Comparison of ENCODE assay signal across 18 cellular contexts in the genomic region with DNA sequence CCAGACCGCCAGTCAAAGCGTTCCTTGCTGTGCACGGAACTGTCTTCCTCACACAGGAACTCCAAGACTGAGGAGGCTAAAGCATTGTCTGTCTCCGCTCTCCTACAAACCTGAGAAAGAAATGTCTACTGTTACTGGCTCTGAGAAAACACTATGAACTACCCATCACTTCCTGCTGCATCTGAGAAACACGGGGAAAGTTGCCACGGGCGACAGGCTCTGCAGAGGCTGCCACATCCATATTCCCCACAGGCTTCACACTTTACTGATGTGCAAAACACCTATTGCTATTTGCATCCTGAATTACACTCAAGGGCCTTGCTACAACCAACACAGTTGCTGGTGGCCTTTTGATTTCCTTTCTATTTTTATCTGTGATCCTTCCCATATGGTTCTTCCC. TPM values are rescaled to one million over a fixed set of nuclear protein-coding genes. Genes with fewer than 3 reads are reported as not detected.
DNase-seq lines count a peak whose midpoint lies in the region; ATAC-seq, FAIRE-seq and TF ChIP-seq lines count a peak whose summit lies in the region.
"Had no signal": no experiment of that assay in that cellular context is flagged by ENCODE, and none has a peak within 500 bp of the region (broad histone marks: within the 10 kb centered on the region; RNA-seq: fewer than 3 reads in every experiment).

No MANE protein-coding gene starts in this region.

- H3K27ac Mint-ChIP-seq in stimulated activated effector memory CD8-positive, alpha-beta T cell treated with anti-CD3 and anti-CD28 coated beads, Interleukin-12 subunit alpha, Interleukin-12 subunit beta, amount 100 ng/mL, for 72 hours, result peak overlapping the region; percentile 12
- H3K27ac Mint-ChIP-seq in stimulated activated naive B cell treated with anti-CD40 and anti-IgM and Interleukin-4, amounts not matched to agents 10 μg/mL and 1 μg/mL and 100 μg/mL, for 72 hours, result no peak overlapping the region
- H3K27ac Mint-ChIP-seq: IgD-negative memory B cell, progenitor cell of endocrine pancreas had no signal

- peaks cover 10% of the 10 kb centered on the region for H3K36me3 Mint-ChIP-seq in stimulated activated effector memory CD8-positive, alpha-beta T cell treated with anti-CD3 and anti-CD28 coated beads, Interleukin-12 subunit alpha, Interleukin-12 subunit beta, amount 100 ng/mL, for 72 hours
- H3K36me3 Mint-ChIP-seq in stimulated activated naive B cell treated with anti-CD40 and anti-IgM and Interleukin-4, amounts not matched to agents 10 μg/mL and 1 μg/mL and 100 μg/mL, for 72 hours, result no peaks in the 10 kb centered on the region
- H3K36me3 Mint-ChIP-seq: IgD-negative memory B cell had no signal

- H3K4me1 Mint-ChIP-seq in stimulated activated effector memory CD8-positive, alpha-beta T cell treated with anti-CD3 and anti-CD28 coated beads, Interleukin-12 subunit alpha, Interleukin-12 subunit beta, amount 100 ng/mL, for 72 hours, result peaks cover 51% of the 10 kb centered on the region
- H3K4me1 Mint-ChIP-seq in stimulated activated naive B cell treated with anti-CD40 and anti-IgM and Interleukin-4, amounts not matched to agents 10 μg/mL and 1 μg/mL and 100 μg/mL, for 72 hours, result no peaks in the 10 kb centered on the region

- H3K36me3 ChIP-seq in RWPE2 (ENCODE audit: low read depth) (no peaks in the 10 kb centered on the region), gastroesophageal sphincter (no peaks in the 10 kb centered on the region)

- H3K27me3 ChIP-seq in RWPE2 (ENCODE audit: insufficient read depth, poor library complexity, severe bottlenecking), result no peaks in the 10 kb centered on the region
- no peaks in the 10 kb centered on the region for H3K27me3 ChIP-seq in gastroesophageal sphincter

- H3K4me1 ChIP-seq in RWPE2 (ENCODE audit: insufficient read depth, poor library complexity, severe bottlenecking), result peaks cover 42% of the 10 kb centered on the region
- H3K4me1 ChIP-seq in gastroesophageal sphincter, result peaks cover 15 to 86% (median 33%) of the 10 kb centered on the region in 3 donors

- no peak for FAIRE-seq in HTR-8/SVneo (lab: Jason Lieb, UNC)

- WGBS in gastroesophageal sphincter (ENCODE audit: low coverage in 1 of 2), 2 donors, result 47 to 94% methylated on average over 3 to 4 of the region's 7 CpGs

- H3K27me3 Mint-ChIP-seq in stimulated activated naive B cell treated with anti-CD40 and anti-IgM and Interleukin-4, amounts not matched to agents 10 μg/mL and 1 μg/mL and 100 μg/mL, for 72 hours, result peaks cover 29 to 34% of the 10 kb centered on the region in 2 donors
- H3K27me3 Mint-ChIP-seq: progenitor cell of endocrine pancreas had no signal

- H3K4me3 Mint-ChIP-seq in stimulated activated effector memory CD8-positive, alpha-beta T cell treated with anti-CD3 and anti-CD28 coated beads, Interleukin-12 subunit alpha, Interleukin-12 subunit beta, amount 100 ng/mL, for 72 hours, result no peak overlapping the region
- H3K4me3 Mint-ChIP-seq in stimulated activated naive B cell treated with anti-CD40 and anti-IgM and Interleukin-4, amounts not matched to agents 10 μg/mL and 1 μg/mL and 100 μg/mL, for 72 hours, result no peak overlapping the region
- H3K4me3 Mint-ChIP-seq: CD8-positive, alpha-beta memory T cell; IgD-negative memory B cell had no signal

- no peaks in the 10 kb centered on the region for H3K9me3 Mint-ChIP-seq in stimulated activated effector memory CD8-positive, alpha-beta T cell treated with anti-CD3 and anti-CD28 coated beads, Interleukin-12 subunit alpha, Interleukin-12 subunit beta, amount 100 ng/mL, for 72 hours
- H3K9me3 Mint-ChIP-seq in stimulated activated naive B cell treated with anti-CD40 and anti-IgM and Interleukin-4, amounts not matched to agents 10 μg/mL and 1 μg/mL and 100 μg/mL, for 72 hours, result no peaks in the 10 kb centered on the region
- H3K9me3 Mint-ChIP-seq: CD8-positive, alpha-beta memory T cell; IgD-negative memory B cell had no signal

- H3K27ac ChIP-seq in RWPE2 (ENCODE audit: poor library complexity, severe bottlenecking), result peak overlapping the region; percentile 84
- H3K27ac ChIP-seq in gastroesophageal sphincter, result peak overlapping the region in 3 of 4 donors; percentile 42 to 77 (median 67)

- H3K9me3 ChIP-seq in RWPE2 (ENCODE audit: severe bottlenecking), result no peaks in the 10 kb centered on the region
- no peaks in the 10 kb centered on the region for H3K9me3 ChIP-seq in gastroesophageal sphincter

- no peak for TF ChIP-seq POLR2A in gastroesophageal sphincter (IDR thresholded peaks at IDR 0.05)

- TF ChIP-seq CTCF in RWPE2 (IDR thresholded peaks at IDR 0.05; ENCODE audit: poor library complexity, severe bottlenecking) (no peak), gastroesophageal sphincter (IDR thresholded peaks at IDR 0.05) (no peak)

- ATAC-seq in RWPE2 (ENCODE audit: low read depth) (no peak), gastroesophageal sphincter (no peak), left lobe of liver (no peak)
- no peak for ATAC-seq in stimulated activated effector memory CD8-positive, alpha-beta T cell treated with anti-CD3 and anti-CD28 coated beads, Interleukin-12 subunit alpha, Interleukin-12 subunit beta, amount 100 ng/mL, for 72 hours
- no peak for ATAC-seq in stimulated activated naive B cell treated with anti-CD40 and anti-IgM and Interleukin-4, amounts not matched to agents 10 μg/mL and 1 μg/mL and 100 μg/mL, for 72 hours (replicated peaks)

- DNase-seq in NCI-H526 (lab: John Stamatoyannopoulos, UW) (peak; percentile 54 to 76), NCI-H526 treated with DMSO at 0.1 percent for 48 hours (lab: John Stamatoyannopoulos, UW) (no peak), RWPE2 (ENCODE audit: low spot score) (no peak), HTR-8/SVneo (ENCODE audit: insufficient read length, low spot score) (no peak), left lobe of liver (ENCODE audit: low spot score) (no peak)
- DNase-seq in stimulated activated effector memory CD8-positive, alpha-beta T cell treated with anti-CD3 and anti-CD28 coated beads, Interleukin-12 subunit alpha, Interleukin-12 subunit beta, amount 100 ng/mL, for 72 hours (ENCODE audit: low spot score in 2 of 2), result no peak
- DNase-seq in stimulated activated naive B cell treated with anti-CD40 and anti-IgM and Interleukin-4, amounts not matched to agents 10 μg/mL and 1 μg/mL and 100 μg/mL, for 72 hours, result no peak
- DNase-seq: 8988T; CD8-positive, alpha-beta memory T cell; GOT3; NCI-H187 treated with DMSO at 0.1 percent for 48 hours; NCI-H510A; SHP77 treated with DMSO at 0.1 percent for 48 hours; stimulated activated CD4-positive, alpha-beta T cell treated with anti-CD3 and anti-CD28 coated beads, Interleukin-4, amount 100 ng/mL, for 24 hours had no signal

- TF ChIP-seq EP300 in gastroesophageal sphincter (IDR thresholded peaks at IDR 0.05), result no peak

- H3K4me3 ChIP-seq in RWPE2 (ENCODE audit: severe bottlenecking) (no peak overlapping the region), gastroesophageal sphincter (no peak overlapping the region)
- H3K4me3 ChIP-seq: skin epidermis had no signal

RNA-seq across cellular contexts. Expression of a gene that starts 59.0 kb away (rescaled TPM):
- total RNA-seq in gastroesophageal sphincter (10 to 100 TPM; 32.0 to 79.7 (median 48.1) TPM), left lobe of liver (1.3 TPM)

Comparison
In these comparisons a context has a peak if more than half of its experiments do, and no peak if none do; other contexts are left out.
1. DNase-seq: peak in NCI-H526 (2 of 2); none in NCI-H526 treated with DMSO at 0.1 percent for 48 hours (single experiment), RWPE2 (single experiment), stimulated activated effector memory CD8-positive, alpha-beta T cell treated with anti-CD3 and anti-CD28 coated beads, Interleukin-12 subunit alpha, Interleukin-12 subunit beta, amount 100 ng/mL, for 72 hours (0 of 2), HTR-8/SVneo (single experiment), left lobe of liver (single experiment) and stimulated activated naive B cell treated with anti-CD40 and anti-IgM and Interleukin-4, amounts not matched to agents 10 μg/mL and 1 μg/mL and 100 μg/mL, for 72 hours (single experiment).
2. RNA of a gene that starts 59.0 kb away (total RNA-seq): 32.0 to 79.7 TPM in gastroesophageal sphincter; 1.3 TPM in left lobe of liver (single experiment); every median in the first group is over 10 times any median in the second.